ENCODE assay signal across 1 cellular context in genomic region chr14:67619446-67620216, GRCh38.
A peak's percentile ranks its signal among the peaks of the same experiment; 100 is the strongest.
TF ChIP-seq lines count a peak whose summit lies in the region.

Gene ARG2 (plus strand): TSS chr14:67619920. CDS start chr14:67619978, 58 bp downstream.

TF ChIP-seq in HepG2, 621 proteins besides CTCF, POLR2A, EP300 and RAD21 (continued from another document and continues in another):
- TF ChIP-seq TCF7L2 (IDR thresholded peaks at IDR 0.05; ENCODE audit: low read depth, low read length) = no peak
- TF ChIP-seq ELK4 (CRISPR knock-in tag; IDR thresholded peaks at IDR 0.05; ENCODE audit: borderline replicate concordance) = no peak
- no peak for TF ChIP-seq RARG (CRISPR knock-in tag; IDR thresholded peaks at IDR 0.05; ENCODE audit: low read depth)
- no peak for TF ChIP-seq ZSCAN29 (CRISPR knock-in tag; conservative IDR thresholded peaks at IDR 0.05)
- peak; percentile 81 for TF ChIP-seq PATZ1 (CRISPR knock-in tag; IDR thresholded peaks at IDR 0.05)
- TF ChIP-seq NPAS2 (CRISPR knock-in tag; IDR thresholded peaks at IDR 0.05; ENCODE audit: borderline replicate concordance) = no peak
- TF ChIP-seq NR0B2 (CRISPR knock-in tag; IDR thresholded peaks at IDR 0.05) = peak; percentile 46; the same call in 1 of the 2 replicates
- TF ChIP-seq GRHL1 (CRISPR knock-in tag; conservative IDR thresholded peaks at IDR 0.05) = no peak
- no peak for TF ChIP-seq HMG20B (CRISPR knock-in tag; conservative IDR thresholded peaks at IDR 0.05)
- TF ChIP-seq RFXANK (CRISPR knock-in tag; IDR thresholded peaks at IDR 0.05) = no peak
- peak; percentile 50 for TF ChIP-seq SNAI1 (CRISPR knock-in tag; IDR thresholded peaks at IDR 0.05; ENCODE audit: borderline replicate concordance)
- TF ChIP-seq NRL (CRISPR knock-in tag; IDR thresholded peaks at IDR 0.05; ENCODE audit: borderline replicate concordance) = peak; percentile 30; the same call in 1 of the 2 replicates
- 0 out of 2 replicates have a peak, but pooled peaks have one; percentile 18 for TF ChIP-seq PRDM4 (CRISPR knock-in tag; IDR thresholded peaks at IDR 0.05; ENCODE audit: borderline replicate concordance)
- TF ChIP-seq ZNF619 (CRISPR knock-in tag; IDR thresholded peaks at IDR 0.05) = 0 out of 2 replicates have a peak, but pooled peaks have one; percentile 38
- TF ChIP-seq JUND (CRISPR knock-in tag; IDR thresholded peaks at IDR 0.05) = peak; percentile 96
- 0 out of 2 replicates have a peak, but pooled peaks have one; percentile 23 for TF ChIP-seq ZNF770 (CRISPR knock-in tag; IDR thresholded peaks at IDR 0.05)
- TF ChIP-seq MLXIP (CRISPR knock-in tag; IDR thresholded peaks at IDR 0.05; ENCODE audit: borderline replicate concordance) = no peak
- no peak for TF ChIP-seq ZNF660 (CRISPR knock-in tag; IDR thresholded peaks at IDR 0.05; ENCODE audit: borderline replicate concordance, low read depth)
- no peak for TF ChIP-seq TGIF2 (CRISPR knock-in tag; IDR thresholded peaks at IDR 0.05)
- TF ChIP-seq HMGXB3 (CRISPR knock-in tag; IDR thresholded peaks at IDR 0.05; ENCODE audit: borderline replicate concordance) = no peak
- no peak for TF ChIP-seq ZNF142 (CRISPR knock-in tag; IDR thresholded peaks at IDR 0.05)
- no peak for TF ChIP-seq ZFAT (CRISPR knock-in tag; conservative IDR thresholded peaks at IDR 0.05)
- no peak for TF ChIP-seq ZNF24 (IDR thresholded peaks at IDR 0.05)
- TF ChIP-seq ZBTB7A (CRISPR knock-in tag; IDR thresholded peaks at IDR 0.05) = peak; percentile 57; the same call in 1 of the 2 replicates
- no peak for TF ChIP-seq REL (CRISPR knock-in tag; conservative IDR thresholded peaks at IDR 0.05)
- peak; percentile 57; the same call in 1 of the 2 replicates for TF ChIP-seq ERF (CRISPR knock-in tag; IDR thresholded peaks at IDR 0.05)
- no peak for TF ChIP-seq MTA3 (CRISPR knock-in tag; IDR thresholded peaks at IDR 0.05)
- peak; percentile 44 for TF ChIP-seq KMT2B (CRISPR knock-in tag; IDR thresholded peaks at IDR 0.05)
- TF ChIP-seq MTF1 (CRISPR knock-in tag; IDR thresholded peaks at IDR 0.05) = no peak
- TF ChIP-seq ZNF550 (CRISPR knock-in tag; IDR thresholded peaks at IDR 0.05; ENCODE audit: borderline replicate concordance) = no peak
- TF ChIP-seq HNRNPK (IDR thresholded peaks at IDR 0.05; ENCODE audit: low read depth, low read length, poor library complexity, severe bottlenecking) = no peak
- no peak for TF ChIP-seq ZKSCAN1 (IDR thresholded peaks at IDR 0.05; ENCODE audit: low read length)
